In the genomic region with DNA sequence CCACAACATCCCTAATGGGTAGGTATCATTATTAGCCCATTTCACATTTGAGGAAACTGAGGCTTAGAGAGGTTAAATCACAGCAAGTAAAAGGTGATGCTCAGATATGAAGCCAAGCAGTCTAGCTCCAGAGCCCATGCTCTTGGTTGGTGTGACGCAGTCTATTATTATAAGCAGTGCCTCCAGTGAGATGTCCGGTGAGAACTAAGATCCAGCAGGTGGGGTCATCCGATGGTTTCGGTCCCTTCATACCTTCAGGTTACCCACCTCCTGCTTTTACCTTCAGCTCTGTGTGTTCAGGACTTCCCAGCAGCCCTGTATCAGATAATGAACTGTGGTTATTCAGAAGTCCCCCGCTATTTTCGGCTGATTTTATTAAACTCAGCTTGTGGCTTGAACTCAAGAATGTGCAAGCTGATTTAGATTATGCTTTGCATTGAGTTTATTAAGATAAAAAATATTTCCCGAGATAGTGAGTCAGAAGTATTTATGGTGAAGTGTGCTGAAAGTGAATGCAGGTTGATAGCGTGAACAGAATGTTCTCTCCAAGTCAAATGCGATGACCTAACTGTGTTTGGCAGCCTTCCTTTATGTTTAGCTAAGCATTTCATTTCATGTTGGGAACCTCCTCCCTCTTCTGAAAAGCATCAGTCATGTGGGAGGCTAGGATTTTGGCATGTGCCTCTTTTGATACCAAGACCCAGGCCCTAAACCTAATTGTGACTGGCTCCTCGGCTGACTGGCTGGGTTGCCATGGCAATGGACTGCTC, we compare ENCODE assay signal across 10 cellular contexts.
DNase-seq lines count a peak whose midpoint lies in the region; ATAC-seq and TF ChIP-seq lines count a peak whose summit lies in the region.
"Had no signal": no experiment of that assay in that cellular context is flagged by ENCODE, and none has a peak within 500 bp of the region (broad histone marks: within the 10 kb centered on the region; RNA-seq: fewer than 3 reads in every experiment).

No MANE protein-coding gene starts in this region.

- no peaks in the 10 kb centered on the region for H3K4me1 Mint-ChIP-seq in activated T-helper 17 cell treated with anti-CD3 and anti-CD28 coated beads, Interleukin-2, amount 50 U/mL, for 72 hours

- H3K36me3 ChIP-seq in BJ (ENCODE audit: control insufficient read depth, insufficient read depth, low read length): no peaks in the 10 kb centered on the region
- H3K36me3 ChIP-seq: thyroid gland had no signal

- H3K27me3 ChIP-seq in BJ (ENCODE audit: control insufficient read depth, insufficient read depth, low read length): no peaks in the 10 kb centered on the region
- H3K27me3 ChIP-seq: thyroid gland had no signal

- CTCF ChIA-PET in BJ (lab: Yijun Ruan, JAX): interaction anchor here (1.5 to 1.8 kb wide), 2 partner anchors 95 to 204 kb away, joined by 3 to 6 read pairs; no protein-coding TSS in a partner anchor

- H3K9me3 Mint-ChIP-seq in activated T-helper 17 cell treated with anti-CD3 and anti-CD28 coated beads, Interleukin-2, amount 50 U/mL, for 72 hours: no peaks in the 10 kb centered on the region

- POLR2A ChIA-PET in BJ (lab: Charles Lee): no interaction called here

- ATAC-seq in SK-N-SH treated with all-trans-retinoic acid at 6 μM for 48 hours (peak; percentile 60), HG03139 (IDR thresholded peaks at IDR 0.05; ENCODE audit: unreplicated experiment) (no peak)
- no peak for ATAC-seq in activated T-helper 17 cell treated with anti-CD3 and anti-CD28 coated beads, Interleukin-2, amount 50 U/mL, for 72 hours (replicated peaks)

- no peak overlapping the region for H3K27ac Mint-ChIP-seq in activated T-helper 17 cell treated with anti-CD3 and anti-CD28 coated beads, Interleukin-2, amount 50 U/mL, for 72 hours

- H3K27me3 Mint-ChIP-seq in activated T-helper 17 cell treated with anti-CD3 and anti-CD28 coated beads, Interleukin-2, amount 50 U/mL, for 72 hours: peaks cover 27% of the 10 kb centered on the region

- no peak for TF ChIP-seq CTCF in BJ (IDR thresholded peaks at IDR 0.05; ENCODE audit: insufficient read depth, low read depth, low read length)
- TF ChIP-seq CTCF in foreskin fibroblast (IDR thresholded peaks at IDR 0.05; ENCODE audit: low read depth, low read length): no peak

- no peak overlapping the region for H3K4me3 ChIP-seq in BJ (ENCODE audit: low read depth, low read length)
- H3K4me3 ChIP-seq in foreskin fibroblast (ENCODE audit: low read depth in 1 of 2, low read length in 2 of 2): no peak overlapping the region
- H3K4me3 ChIP-seq: thyroid gland had no signal

- peak; percentile 63 for DNase-seq in BJ (ENCODE audit: low read depth)
- DNase-seq in foreskin fibroblast: peak; percentile 96 to 98
- DNase-seq in pulmonary artery endothelial cell (ENCODE audit: low read depth, low spot score): peak; percentile 67
- no peak for DNase-seq in NCI-H1105 treated with DMSO at 0.1 percent for 48 hours (lab: John Stamatoyannopoulos, UW)
- no peak for DNase-seq in stimulated activated CD8-positive, alpha-beta memory T cell treated with anti-CD3 and anti-CD28 coated beads, Interleukin-4, amount 100 ng/mL, for 48 hours
- DNase-seq: activated T-cell treated with anti-CD3 and anti-CD28 coated beads, Interleukin-2, amount 50 U/mL, for 48 hours had no signal

- no peaks in the 10 kb centered on the region for H3K36me3 Mint-ChIP-seq in activated T-helper 17 cell treated with anti-CD3 and anti-CD28 coated beads, Interleukin-2, amount 50 U/mL, for 72 hours (ENCODE audit: low read depth)

- no peak overlapping the region for H3K4me3 Mint-ChIP-seq in activated T-helper 17 cell treated with anti-CD3 and anti-CD28 coated beads, Interleukin-2, amount 50 U/mL, for 72 hours

TF ChIP-seq in SK-N-SH treated with all-trans-retinoic acid at 6 μM for 48 hours, 23 proteins besides CTCF, POLR2A, EP300 and RAD21 (continues in another document):
- no peak for TF ChIP-seq ARNTL (CRISPR knock-in tag; IDR thresholded peaks at IDR 0.05; ENCODE audit: borderline replicate concordance, low read depth)
- peak; percentile 67; the same call in 1 of the 2 replicates for TF ChIP-seq GLIS3 (CRISPR knock-in tag; IDR thresholded peaks at IDR 0.05)
- no peak for TF ChIP-seq OSR1 (CRISPR knock-in tag; IDR thresholded peaks at IDR 0.05)
- TF ChIP-seq PPARA (CRISPR knock-in tag; IDR thresholded peaks at IDR 0.05; ENCODE audit: borderline replicate concordance): no peak
- no peak for TF ChIP-seq ZNF8 (CRISPR knock-in tag; IDR thresholded peaks at IDR 0.05)
- peak; percentile 47; the same call in 1 of the 2 replicates for TF ChIP-seq CSDC2 (CRISPR knock-in tag; IDR thresholded peaks at IDR 0.05)
- no peak for TF ChIP-seq RARB (CRISPR knock-in tag; IDR thresholded peaks at IDR 0.05)
- TF ChIP-seq ZNF565 (CRISPR knock-in tag; conservative IDR thresholded peaks at IDR 0.05; ENCODE audit: low read depth): no peak
- TF ChIP-seq, protein P1, sequence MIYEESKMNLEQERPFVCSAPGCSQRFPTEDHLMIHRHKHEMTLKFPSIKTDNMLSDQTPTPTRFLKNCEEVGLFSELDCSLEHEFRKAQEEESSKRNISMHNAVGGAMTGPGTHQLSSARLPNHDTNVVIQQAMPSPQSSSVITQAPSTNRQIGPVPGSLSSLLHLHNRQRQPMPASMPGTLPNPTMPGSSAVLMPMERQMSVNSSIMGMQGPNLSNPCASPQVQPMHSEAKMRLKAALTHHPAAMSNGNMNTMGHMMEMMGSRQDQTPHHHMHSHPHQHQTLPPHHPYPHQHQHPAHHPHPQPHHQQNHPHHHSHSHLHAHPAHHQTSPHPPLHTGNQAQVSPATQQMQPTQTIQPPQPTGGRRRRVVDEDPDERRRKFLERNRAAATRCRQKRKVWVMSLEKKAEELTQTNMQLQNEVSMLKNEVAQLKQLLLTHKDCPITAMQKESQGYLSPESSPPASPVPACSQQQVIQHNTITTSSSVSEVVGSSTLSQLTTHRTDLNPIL (CRISPR knock-in tag; IDR thresholded peaks at IDR 0.05; ENCODE audit: low read depth): peak; percentile 95
- TF ChIP-seq, protein P2, sequence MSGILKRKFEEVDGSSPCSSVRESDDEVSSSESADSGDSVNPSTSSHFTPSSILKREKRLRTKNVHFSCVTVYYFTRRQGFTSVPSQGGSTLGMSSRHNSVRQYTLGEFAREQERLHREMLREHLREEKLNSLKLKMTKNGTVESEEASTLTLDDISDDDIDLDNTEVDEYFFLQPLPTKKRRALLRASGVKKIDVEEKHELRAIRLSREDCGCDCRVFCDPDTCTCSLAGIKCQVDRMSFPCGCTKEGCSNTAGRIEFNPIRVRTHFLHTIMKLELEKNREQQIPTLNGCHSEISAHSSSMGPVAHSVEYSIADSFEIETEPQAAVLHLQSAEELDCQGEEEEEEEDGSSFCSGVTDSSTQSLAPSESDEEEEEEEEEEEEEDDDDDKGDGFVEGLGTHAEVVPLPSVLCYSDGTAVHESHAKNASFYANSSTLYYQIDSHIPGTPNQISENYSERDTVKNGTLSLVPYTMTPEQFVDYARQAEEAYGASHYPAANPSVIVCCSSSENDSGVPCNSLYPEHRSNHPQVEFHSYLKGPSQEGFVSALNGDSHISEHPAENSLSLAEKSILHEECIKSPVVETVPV (CRISPR knock-in tag; IDR thresholded peaks at IDR 0.05): 0 out of 2 replicates have a peak, but pooled peaks have one; percentile 79
- peak; percentile 51; the same call in 1 of the 2 replicates for TF ChIP-seq TCF4 (CRISPR knock-in tag; IDR thresholded peaks at IDR 0.05; ENCODE audit: borderline replicate concordance)
- TF ChIP-seq, protein P3, sequence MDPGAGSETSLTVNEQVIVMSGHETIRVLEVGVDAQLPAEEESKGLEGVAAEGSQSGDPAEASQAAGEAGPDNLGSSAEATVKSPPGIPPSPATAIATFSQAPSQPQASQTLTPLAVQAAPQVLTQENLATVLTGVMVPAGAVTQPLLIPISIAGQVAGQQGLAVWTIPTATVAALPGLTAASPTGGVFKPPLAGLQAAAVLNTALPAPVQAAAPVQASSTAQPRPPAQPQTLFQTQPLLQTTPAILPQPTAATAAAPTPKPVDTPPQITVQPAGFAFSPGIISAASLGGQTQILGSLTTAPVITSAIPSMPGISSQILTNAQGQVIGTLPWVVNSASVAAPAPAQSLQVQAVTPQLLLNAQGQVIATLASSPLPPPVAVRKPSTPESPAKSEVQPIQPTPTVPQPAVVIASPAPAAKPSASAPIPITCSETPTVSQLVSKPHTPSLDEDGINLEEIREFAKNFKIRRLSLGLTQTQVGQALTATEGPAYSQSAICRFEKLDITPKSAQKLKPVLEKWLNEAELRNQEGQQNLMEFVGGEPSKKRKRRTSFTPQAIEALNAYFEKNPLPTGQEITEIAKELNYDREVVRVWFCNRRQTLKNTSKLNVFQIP (CRISPR knock-in tag; IDR thresholded peaks at IDR 0.05; ENCODE audit: borderline replicate concordance, low read depth): no peak; the same call in 1 of the 2 replicates
- TF ChIP-seq SNAI2 (CRISPR knock-in tag; IDR thresholded peaks at IDR 0.05): peak; percentile 51; the same call in 1 of the 2 replicates
- TF ChIP-seq, protein P4, sequence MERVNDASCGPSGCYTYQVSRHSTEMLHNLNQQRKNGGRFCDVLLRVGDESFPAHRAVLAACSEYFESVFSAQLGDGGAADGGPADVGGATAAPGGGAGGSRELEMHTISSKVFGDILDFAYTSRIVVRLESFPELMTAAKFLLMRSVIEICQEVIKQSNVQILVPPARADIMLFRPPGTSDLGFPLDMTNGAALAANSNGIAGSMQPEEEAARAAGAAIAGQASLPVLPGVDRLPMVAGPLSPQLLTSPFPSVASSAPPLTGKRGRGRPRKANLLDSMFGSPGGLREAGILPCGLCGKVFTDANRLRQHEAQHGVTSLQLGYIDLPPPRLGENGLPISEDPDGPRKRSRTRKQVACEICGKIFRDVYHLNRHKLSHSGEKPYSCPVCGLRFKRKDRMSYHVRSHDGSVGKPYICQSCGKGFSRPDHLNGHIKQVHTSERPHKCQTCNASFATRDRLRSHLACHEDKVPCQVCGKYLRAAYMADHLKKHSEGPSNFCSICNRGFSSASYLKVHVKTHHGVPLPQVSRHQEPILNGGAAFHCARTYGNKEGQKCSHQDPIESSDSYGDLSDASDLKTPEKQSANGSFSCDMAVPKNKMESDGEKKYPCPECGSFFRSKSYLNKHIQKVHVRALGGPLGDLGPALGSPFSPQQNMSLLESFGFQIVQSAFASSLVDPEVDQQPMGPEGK (CRISPR knock-in tag; IDR thresholded peaks at IDR 0.05; ENCODE audit: borderline replicate concordance): peak; percentile 76; the same call in 1 of the 2 replicates
- no peak for TF ChIP-seq ESRRG (CRISPR knock-in tag; IDR thresholded peaks at IDR 0.05)
- no peak for TF ChIP-seq ZC3H10 (CRISPR knock-in tag; IDR thresholded peaks at IDR 0.05)
- peak; percentile 57; the same call in 1 of the 2 replicates for TF ChIP-seq TOX (CRISPR knock-in tag; IDR thresholded peaks at IDR 0.05; ENCODE audit: borderline replicate concordance)

Comparison
In these comparisons a context has a peak if more than half of its experiments do, and no peak if none do; other contexts are left out.
1. DNase-seq: peak in BJ (single experiment), foreskin fibroblast (2 of 2) and pulmonary artery endothelial cell (single experiment); none in NCI-H1105 treated with DMSO at 0.1 percent for 48 hours (single experiment) and stimulated activated CD8-positive, alpha-beta memory T cell treated with anti-CD3 and anti-CD28 coated beads, Interleukin-4, amount 100 ng/mL, for 48 hours (single experiment).